ENCODE assay signal across 8 cellular contexts in the genomic region with DNA sequence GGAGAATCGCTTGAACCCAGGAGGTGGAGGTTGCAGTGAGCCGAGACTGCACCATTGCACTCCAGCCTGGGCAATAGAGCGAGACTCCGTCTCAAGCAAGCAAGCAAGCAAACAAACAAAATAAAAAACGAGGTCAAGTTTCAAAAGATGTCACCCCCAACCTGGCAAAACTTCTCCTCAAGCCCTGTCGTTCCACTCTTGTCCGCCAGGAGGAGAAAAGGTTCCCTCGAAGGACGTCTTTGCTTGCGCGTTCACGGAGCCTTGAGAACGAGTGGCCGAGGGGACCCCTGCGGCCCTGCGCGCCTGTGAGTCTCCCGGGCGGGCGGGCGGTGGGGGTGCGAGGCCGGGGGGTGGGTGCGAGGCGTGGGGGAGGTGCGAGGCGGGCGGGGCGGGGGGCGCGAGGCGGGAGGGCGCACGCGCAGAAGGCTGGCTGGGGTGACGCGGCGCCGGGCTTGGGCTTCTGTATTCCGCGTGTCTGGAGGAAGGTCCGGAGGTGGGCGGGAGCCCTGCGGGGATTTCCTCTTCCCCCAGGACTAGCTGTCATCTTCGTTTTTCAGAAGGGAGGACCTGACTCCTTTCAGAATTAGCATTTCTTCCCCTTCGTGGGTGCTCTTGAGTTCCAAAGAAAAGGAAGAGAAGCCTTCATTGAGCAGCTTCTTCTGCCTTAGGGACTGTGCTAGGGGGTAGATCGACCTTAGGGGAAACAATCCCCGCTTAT. TPM values are rescaled to one million over a fixed set of nuclear protein-coding genes. Genes with fewer than 3 reads are reported as not detected.
DNase-seq lines count a peak whose midpoint lies in the region; ATAC-seq, FAIRE-seq and TF ChIP-seq lines count a peak whose summit lies in the region.

No MANE protein-coding gene starts in this region.

- no peaks in the 10 kb centered on the region for H3K9me3 ChIP-seq in A549
- no peaks in the 10 kb centered on the region for H3K9me3 ChIP-seq in HUES64 (ENCODE audit: insufficient read depth, low read depth, low read length)

- intact Hi-C loops in natural killer cell (cut with micrococcal nuclease): loop anchor here (1.0 kb wide), 1 partner anchor 31 kb away; no protein-coding TSS in a partner anchor

- H3K4me3 Mint-ChIP-seq in natural killer cell: peak overlapping the region; percentile 89
- peak overlapping the region; percentile 65 for H3K4me3 Mint-ChIP-seq in stimulated activated effector memory CD8-positive, alpha-beta T cell treated with anti-CD3 and anti-CD28 coated beads, Interleukin-12 subunit alpha, Interleukin-12 subunit beta, amount 100 ng/mL, for 72 hours

- no peak for TF ChIP-seq EP300 in A549 (IDR thresholded peaks at IDR 0.05)

- FAIRE-seq in A549 (lab: Jason Lieb, UNC): peak; percentile 7

- H3K4me1 Mint-ChIP-seq in natural killer cell: peaks cover 6 to 13% of the 10 kb centered on the region in 2 donors
- H3K4me1 Mint-ChIP-seq in stimulated activated effector memory CD8-positive, alpha-beta T cell treated with anti-CD3 and anti-CD28 coated beads, Interleukin-12 subunit alpha, Interleukin-12 subunit beta, amount 100 ng/mL, for 72 hours: peaks cover 28% of the 10 kb centered on the region

- peaks cover 3% of the 10 kb centered on the region; the same call in 1 of the 3 replicates for H3K4me1 ChIP-seq in A549
- no peaks in the 10 kb centered on the region for H3K4me1 ChIP-seq in HUES64 (ENCODE audit: insufficient read depth, low read length)

- POLR2A ChIA-PET in A549 (lab: Yijun Ruan, JAX): interaction anchor here (2.1 kb wide), 1 partner anchor 34 kb away, joined by 5 read pairs; a partner anchor contains a TSS

- H3K27me3 Mint-ChIP-seq in natural killer cell (ENCODE audit: low read depth in 2 of 2): peaks cover 0 to 7% of the 10 kb centered on the region in 2 donors

- H3K27ac Mint-ChIP-seq in natural killer cell: peak overlapping the region; percentile 77 to 83
- peak overlapping the region; percentile 87 for H3K27ac Mint-ChIP-seq in stimulated activated effector memory CD8-positive, alpha-beta T cell treated with anti-CD3 and anti-CD28 coated beads, Interleukin-12 subunit alpha, Interleukin-12 subunit beta, amount 100 ng/mL, for 72 hours

- no peaks in the 10 kb centered on the region for H3K27me3 ChIP-seq in HUES64 (ENCODE audit: insufficient read depth, low read length)

- 0 out of 2 replicates have a peak, but pooled peaks have one; percentile 10 for TF ChIP-seq POLR2A in A549 (IDR thresholded peaks at IDR 0.05; ENCODE audit: low read length)
- TF ChIP-seq POLR2A in GM18526 (IDR thresholded peaks at IDR 0.05; ENCODE audit: extremely low read depth, insufficient read length): peak; percentile 19

- no peak overlapping the region for H3K9ac ChIP-seq in HUES64 (ENCODE audit: low read depth, low read length)

- DNase-seq in A549 (ENCODE audit: low read depth in 1 of 2, low spot score in 1 of 2): peak; percentile 86
- DNase-seq in RKO (ENCODE audit: low spot score): peak; percentile 84
- DNase-seq in activated T-helper 1 cell treated with anti-CD3 and anti-CD28 coated beads, Interleukin-2, amount 50 U/mL, for 16 hours (ENCODE audit: low read depth in 1 of 2, low spot score in 1 of 2): peak; percentile 67 to 72
- DNase-seq in fibroblast of the aortic adventitia (ENCODE audit: low read depth): peak; percentile 74
- peak; percentile 78 for DNase-seq in natural killer cell
- peak; percentile 80 to 94 for DNase-seq in stimulated activated effector memory CD8-positive, alpha-beta T cell treated with anti-CD3 and anti-CD28 coated beads, Interleukin-12 subunit alpha, Interleukin-12 subunit beta, amount 100 ng/mL, for 72 hours (ENCODE audit: low spot score in 2 of 2)

- WGBS in A549 (ENCODE audit: missing lambda C conversion rate): 12% methylated on average over 29 of the region's 48 CpGs
- 8% methylated on average over 36 of the region's 48 CpGs for WGBS in HUES64

- peak overlapping the region; percentile 42 for H3K4me3 ChIP-seq in A549
- peak overlapping the region; percentile 47 for H3K4me3 ChIP-seq in HUES64 (ENCODE audit: low read length)
- peak overlapping the region; percentile 47 for H3K4me3 ChIP-seq in fibroblast of the aortic adventitia (ENCODE audit: low read depth, low read length)

- peak overlapping the region; percentile 84 for H3K4me2 ChIP-seq in A549

- TF ChIP-seq RAD21 in A549 (conservative IDR thresholded peaks at IDR 0.05 in 1 of 2, IDR thresholded peaks at IDR 0.05 in 1 of 2): peak; percentile 47 to 55; a peak in 4 of 5 replicates

- H3K36me3 ChIP-seq in HUES64 (ENCODE audit: insufficient read depth, low read length): no peaks in the 10 kb centered on the region

- H3K27ac ChIP-seq in A549: peak overlapping the region; percentile 70 to 90
- H3K27ac ChIP-seq in HUES64 (ENCODE audit: low read depth, low read length): no peak overlapping the region

- H3K9me3 Mint-ChIP-seq in natural killer cell: no peaks in the 10 kb centered on the region
- H3K9me3 Mint-ChIP-seq in stimulated activated effector memory CD8-positive, alpha-beta T cell treated with anti-CD3 and anti-CD28 coated beads, Interleukin-12 subunit alpha, Interleukin-12 subunit beta, amount 100 ng/mL, for 72 hours: no peaks in the 10 kb centered on the region

- ATAC-seq in A549 (peak; percentile 76 to 79), natural killer cell (peak; percentile 91 to 96 (median 92))
- ATAC-seq in stimulated activated effector memory CD8-positive, alpha-beta T cell treated with anti-CD3 and anti-CD28 coated beads, Interleukin-12 subunit alpha, Interleukin-12 subunit beta, amount 100 ng/mL, for 72 hours: peak; percentile 89

- no peaks in the 10 kb centered on the region for H3K36me3 Mint-ChIP-seq in natural killer cell
- no peaks in the 10 kb centered on the region for H3K36me3 Mint-ChIP-seq in stimulated activated effector memory CD8-positive, alpha-beta T cell treated with anti-CD3 and anti-CD28 coated beads, Interleukin-12 subunit alpha, Interleukin-12 subunit beta, amount 100 ng/mL, for 72 hours

- CTCF ChIA-PET in A549 (lab: Yijun Ruan, JAX): interaction anchor here (0.7 to 5.7 kb wide), 25 partner anchors 8 to 254 kb away, joined by 3 to 58 read pairs (median 4); a partner anchor contains a TSS

- TF ChIP-seq CTCF in A549 (IDR thresholded peaks at IDR 0.05): peak; percentile 65
- peak; percentile 92 for TF ChIP-seq CTCF in fibroblast of the aortic adventitia (IDR thresholded peaks at IDR 0.05; ENCODE audit: insufficient read depth, low read length)
- peak; percentile 74 for TF ChIP-seq CTCF in natural killer cell (IDR thresholded peaks at IDR 0.05)

TF ChIP-seq in A549, 52 proteins besides CTCF, POLR2A, EP300 and RAD21 (continues in another document):
- no peak for TF ChIP-seq NFE2L2 (conservative IDR thresholded peaks at IDR 0.05; ENCODE audit: low read length)
- TF ChIP-seq HDAC2 (IDR thresholded peaks at IDR 0.05): no peak
- TF ChIP-seq EHMT2 (IDR thresholded peaks at IDR 0.05; ENCODE audit: low read depth): no peak

RNA-seq across cellular contexts. Expression of a gene that starts 3.7 kb away (rescaled TPM):
- 1.4 and 1.9 TPM in 2 replicates for polyA plus RNA-seq in A549 (2011; rRNA removed)
- polyA plus RNA-seq in A549 (2012; cell fraction: cytosol; rRNA removed): 0.63 and 0.87 TPM in 2 replicates
- polyA plus RNA-seq in A549 (2012; cell fraction: nucleus; rRNA removed): 3.2 and 3.4 TPM in 2 replicates
- 1.0 to 1.4 TPM (median 1.3 TPM) in 3 replicates for polyA plus RNA-seq in A549 (2017; fragmentation: RNase III; extraction: RNeasy Plus Mini Kit Qiagen cat#74134 plus additional on column Dnase treatment)
- 1.5 and 1.7 TPM in 2 replicates for polyA minus RNA-seq in A549 (2011; rRNA and poly(A)+ RNA removed)
- 0.20 TPM for polyA plus RNA-seq in HUES64 (2013, experiment 1 of 2)
- polyA plus RNA-seq in HUES64 (2013, experiment 2 of 2): not detected
- 0.09 and 0.25 TPM in 2 replicates for total RNA-seq in fibroblast of the aortic adventitia (ENCODE audit: low replicate concordance)
- not detected for total RNA-seq in natural killer cell

RNA-seq across cellular contexts. Expression of a gene that starts 33.8 kb away (rescaled TPM):
- polyA plus RNA-seq in A549 (2011; rRNA removed) (42.0 and 48.4 TPM in 2 replicates), A549 (2017; fragmentation: RNase III; extraction: RNeasy Plus Mini Kit Qiagen cat#74134 plus additional on column Dnase treatment) (74.0 to 77.4 TPM (median 76.5 TPM) in 3 replicates)
- 37.4 and 38.1 TPM in 2 replicates for polyA plus RNA-seq in A549 (2012; cell fraction: cytosol; rRNA removed)
- polyA plus RNA-seq in A549 (2012; cell fraction: nucleus; rRNA removed): 33.1 and 36.2 TPM in 2 replicates
- 64.5 and 68.4 TPM in 2 replicates for polyA minus RNA-seq in A549 (2011; rRNA and poly(A)+ RNA removed)
- 45.7 TPM for polyA plus RNA-seq in HUES64 (2013, experiment 1 of 2)
- polyA plus RNA-seq in HUES64 (2013, experiment 2 of 2): 48.4 TPM
- total RNA-seq in fibroblast of the aortic adventitia (ENCODE audit: low replicate concordance) (59.5 and 142 TPM in 2 replicates), natural killer cell (10 to 100 TPM; 17.1 to 28.6 (median 22.2) TPM)

RNA-seq across cellular contexts. Expression of a gene that starts 34.2 kb away (rescaled TPM):
- 0.66 and 0.86 TPM in 2 replicates for polyA plus RNA-seq in A549 (2011; rRNA removed)
- polyA plus RNA-seq in A549 (2012; cell fraction: cytosol; rRNA removed): 0.75 and 1.3 TPM in 2 replicates
- 1.7 and 2.0 TPM in 2 replicates for polyA plus RNA-seq in A549 (2012; cell fraction: nucleus; rRNA removed)
- polyA plus RNA-seq in A549 (2017; fragmentation: RNase III; extraction: RNeasy Plus Mini Kit Qiagen cat#74134 plus additional on column Dnase treatment): 1.1 to 1.3 TPM (median 1.1 TPM) in 3 replicates
- 0.58 and 1.6 TPM in 2 replicates for polyA minus RNA-seq in A549 (2011; rRNA and poly(A)+ RNA removed)
- polyA plus RNA-seq in HUES64 (2013, experiment 1 of 2): 0.90 TPM
- polyA plus RNA-seq in HUES64 (2013, experiment 2 of 2): 0.51 TPM
- total RNA-seq in fibroblast of the aortic adventitia (ENCODE audit: low replicate concordance): 0.36 TPM in 1 of 2 replicates, not detected in the other
- under 1 TPM in 2 of 3 donors, not detected in 1; 0.39 to 0.54 TPM for total RNA-seq in natural killer cell

RNA-seq across cellular contexts. Expression of a gene that starts 44.0 kb away (rescaled TPM):
- polyA plus RNA-seq in A549 (2011; rRNA removed) (12.4 and 17.7 TPM in 2 replicates), A549 (2017; fragmentation: RNase III; extraction: RNeasy Plus Mini Kit Qiagen cat#74134 plus additional on column Dnase treatment) (30.1 to 33.8 TPM (median 30.3 TPM) in 3 replicates)
- 25.8 and 28.1 TPM in 2 replicates for polyA plus RNA-seq in A549 (2012; cell fraction: cytosol; rRNA removed)
- polyA plus RNA-seq in A549 (2012; cell fraction: nucleus; rRNA removed): 133 and 137 TPM in 2 replicates
- polyA minus RNA-seq in A549 (2011; rRNA and poly(A)+ RNA removed): 14.2 and 16.1 TPM in 2 replicates
- 5.4 TPM for polyA plus RNA-seq in HUES64 (2013, experiment 1 of 2)
- 5.1 TPM for polyA plus RNA-seq in HUES64 (2013, experiment 2 of 2)
- total RNA-seq in fibroblast of the aortic adventitia (ENCODE audit: low replicate concordance) (12.1 and 21.1 TPM in 2 replicates), natural killer cell (10 to 100 TPM; 56.2 to 69.5 (median 69.4) TPM)

RNA-seq across cellular contexts. Expression of a gene that starts 46.7 kb away (rescaled TPM):
- polyA plus RNA-seq in A549 (2011; rRNA removed) (4.1 and 4.8 TPM in 2 replicates), A549 (2017; fragmentation: RNase III; extraction: RNeasy Plus Mini Kit Qiagen cat#74134 plus additional on column Dnase treatment) (1.6 to 1.9 TPM (median 1.7 TPM) in 3 replicates)
- 0.58 and 0.78 TPM in 2 replicates for polyA plus RNA-seq in A549 (2012; cell fraction: cytosol; rRNA removed)
- polyA plus RNA-seq in A549 (2012; cell fraction: nucleus; rRNA removed): 0.48 and 0.78 TPM in 2 replicates
- polyA minus RNA-seq in A549 (2011; rRNA and poly(A)+ RNA removed): 2.6 and 3.3 TPM in 2 replicates
- 0.05 TPM for polyA plus RNA-seq in HUES64 (2013, experiment 1 of 2)
- polyA plus RNA-seq in HUES64 (2013, experiment 2 of 2): not detected
- total RNA-seq in fibroblast of the aortic adventitia (ENCODE audit: low replicate concordance) (0.74 and 1.4 TPM in 2 replicates), natural killer cell (1 to 10 TPM; 3.8 to 7.2 (median 5.1) TPM)
